ENCODE assay signal across 8 cellular contexts in genomic region chr5:16615737-16616535, GRCh38. TPM values are rescaled to one million over a fixed set of nuclear protein-coding genes. Genes with fewer than 3 reads are reported as not detected.
DNase-seq lines count a peak whose midpoint lies in the region; ATAC-seq and TF ChIP-seq lines count a peak whose summit lies in the region.

No MANE protein-coding gene starts in this region.

- no peaks in the 10 kb centered on the region for H4K20me1 ChIP-seq in hepatocyte (ENCODE audit: insufficient read depth, poor library complexity, severe bottlenecking)

- in situ Hi-C loops in G401 (cut with HindIII; ENCODE audit: low sequenced_read_pairs), result no loop called here

- H3K4me3 ChIP-seq in hepatocyte (peak overlapping the region; percentile 88), skeletal muscle satellite cell (ENCODE audit: low read length) (peak overlapping the region; percentile 71)

- H3K4me2 ChIP-seq in hepatocyte (peak overlapping the region; percentile 97), skeletal muscle satellite cell (ENCODE audit: low read length) (peak overlapping the region; percentile 91)

- H3K79me2 ChIP-seq in hepatocyte, result peaks cover 2% of the 10 kb centered on the region

- peak overlapping the region; percentile 96 for H2AFZ ChIP-seq in hepatocyte

- 11% methylated on average over 31 of the region's 31 CpGs for WGBS in hepatocyte (ENCODE audit: low lambda C conversion rate, missing lambda C conversion rate)

- H3K4me1 ChIP-seq in hepatocyte (ENCODE audit: insufficient read depth) (peaks cover 6% of the 10 kb centered on the region), skeletal muscle satellite cell (ENCODE audit: control insufficient read depth, insufficient read depth, low read length) (peaks cover 6% of the 10 kb centered on the region)

- H3K27me3 ChIP-seq in hepatocyte (peaks cover 19% of the 10 kb centered on the region), skeletal muscle satellite cell (ENCODE audit: control insufficient read depth, insufficient read depth, low read length) (peaks cover 59% of the 10 kb centered on the region)

- TF ChIP-seq CTCF in hepatocyte (IDR thresholded peaks at IDR 0.05; ENCODE audit: poor library complexity), result no peak

- H3K9me3 ChIP-seq in hepatocyte (ENCODE audit: low read depth) (no peaks in the 10 kb centered on the region), skeletal muscle satellite cell (replicated peaks; ENCODE audit: low read length) (no peaks in the 10 kb centered on the region)

- H3K9me2 ChIP-seq in hepatocyte (replicated peaks; ENCODE audit: insufficient read depth), result no peaks in the 10 kb centered on the region

- DNase-seq in G401 (ENCODE audit: low spot score) (peak; percentile 62), hepatocyte (ENCODE audit: low spot score) (peak; percentile 14), globus pallidus (ENCODE audit: low spot score) (no peak), NAMALWA (ENCODE audit: low spot score) (no peak), NCI-H128 (lab: John Stamatoyannopoulos, UW; ENCODE audit: unreplicated experiment) (no peak)
- DNase-seq in activated T-cell treated with anti-CD3 and anti-CD28 coated beads, Interleukin-2, amount 50 U/mL, for 48 hours, result peak; percentile 41 to 46

- H3K36me3 ChIP-seq in hepatocyte (replicated peaks; ENCODE audit: insufficient read depth, low read depth) (no peaks in the 10 kb centered on the region), skeletal muscle satellite cell (ENCODE audit: insufficient read depth, low read length) (no peaks in the 10 kb centered on the region)

- peak; percentile 1 for ATAC-seq in HG03520 (IDR thresholded peaks at IDR 0.05; ENCODE audit: unreplicated experiment)

- H3K27ac ChIP-seq in hepatocyte, result peak overlapping the region; percentile 25

- no peak overlapping the region for H3K9ac ChIP-seq in skeletal muscle satellite cell (ENCODE audit: low read depth, low read length)

RNA-seq across cellular contexts. Expression of gene RETREG1, which starts 0.9 kb away (rescaled TPM):
- not detected in 2 replicates for total RNA-seq in G401 (2014; rRNA removed; shearing (Covaris generic))
- total RNA-seq in hepatocyte, result 23.8 and 24.6 TPM in 2 replicates
- 24.0 and 24.3 TPM in 2 replicates for polyA plus RNA-seq in hepatocyte
- 0.51 and 1.1 TPM in 2 replicates for total RNA-seq in skeletal muscle satellite cell (2012; rRNA removed)

Comparison
In these comparisons a context has a peak if more than half of its experiments do, and no peak if none do; other contexts are left out.
1. DNase-seq: peak in G401 (single experiment), activated T-cell treated with anti-CD3 and anti-CD28 coated beads, Interleukin-2, amount 50 U/mL, for 48 hours (2 of 2) and hepatocyte (single experiment); none in globus pallidus (single experiment), NAMALWA (single experiment) and NCI-H128 (single experiment).
2. RNA of gene RETREG1, which starts 0.9 kb away (total RNA-seq): 23.8 to 24.6 TPM in hepatocyte; not detected in G401; every median in the first group is over 10 times any median in the second.